In genomic region chr1:33946836-33947235, GRCh38 we compare ENCODE assay signal across 3 cellular contexts.
"Had no signal": no experiment of that assay in that cellular context is flagged by ENCODE, and none has a peak within 500 bp of the region (broad histone marks: within the 10 kb centered on the region; RNA-seq: fewer than 3 reads in every experiment).

No MANE protein-coding gene starts in this region.

- DNase-seq: GDM1, GF-D8 had no signal

- H3K4me3 ChIP-seq: GM12878 had no signal

- ATAC-seq: GM12878 had no signal
